In the genomic region with DNA sequence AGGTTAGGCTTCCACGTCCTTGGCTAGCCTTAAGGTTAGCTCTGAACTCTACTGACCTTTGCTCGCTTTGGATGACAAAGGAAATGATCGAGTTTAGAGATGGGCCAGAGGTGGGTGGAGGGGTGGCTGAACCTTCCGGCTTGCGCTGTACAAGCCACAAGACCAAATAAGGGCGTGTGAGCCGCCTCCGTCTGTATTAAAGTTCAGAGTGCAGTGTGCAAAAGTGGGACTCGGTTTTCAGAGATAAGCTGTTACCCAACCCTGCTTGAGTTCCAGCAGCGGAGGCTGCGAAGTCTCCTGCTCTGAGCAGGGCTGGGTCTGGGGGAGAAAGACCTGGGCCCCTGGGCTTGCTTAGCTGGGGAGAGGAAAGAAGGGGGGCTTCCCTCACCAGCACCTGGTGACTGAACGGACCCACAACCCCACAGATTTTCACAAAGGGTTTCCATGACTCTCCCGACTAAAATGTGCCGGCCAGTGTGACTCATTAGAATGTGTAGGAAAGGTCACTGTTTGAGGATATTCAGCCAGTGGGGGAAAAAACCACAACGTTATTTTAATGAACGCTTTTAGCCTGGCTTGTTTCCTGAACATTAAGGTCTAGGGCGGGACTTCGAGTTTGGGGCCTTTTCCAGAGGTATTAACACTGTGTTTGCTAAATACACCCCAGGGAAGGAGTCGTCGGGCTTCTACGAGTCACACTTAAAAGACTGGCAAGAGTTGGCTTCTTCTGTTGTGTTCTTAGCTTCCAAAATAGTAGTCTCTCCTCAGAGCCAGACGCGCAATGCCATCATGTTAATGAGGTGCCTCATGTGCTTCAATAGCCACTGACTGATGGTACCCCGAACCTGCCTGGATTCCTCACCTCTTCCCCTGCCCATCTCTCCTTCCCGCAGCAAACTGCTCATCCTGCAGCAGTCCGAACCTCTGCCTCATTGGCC, we compare ENCODE assay signal across 1 cellular context.
TF ChIP-seq lines count a peak whose summit lies in the region.

No MANE protein-coding gene starts in this region.

TF ChIP-seq in HepG2, 621 proteins besides CTCF, POLR2A, EP300 and RAD21 (continued from another document and continues in another):
- peak; percentile 52; the same call in 1 of the 2 replicates for TF ChIP-seq ZBTB39 (CRISPR knock-in tag; IDR thresholded peaks at IDR 0.05)
- TF ChIP-seq ZNF670 (CRISPR knock-in tag; IDR thresholded peaks at IDR 0.05; ENCODE audit: borderline replicate concordance), result peak; percentile 77; the same call in 1 of the 2 replicates
- TF ChIP-seq MEIS2 (CRISPR knock-in tag; IDR thresholded peaks at IDR 0.05), result peak; percentile 70
- TF ChIP-seq MYPOP (CRISPR knock-in tag; IDR thresholded peaks at IDR 0.05), result peak; percentile 87
- TF ChIP-seq ZEB1 (IDR thresholded peaks at IDR 0.05; ENCODE audit: insufficient replicate concordance, low read depth), result peak; percentile 7
- peak; percentile 65 for TF ChIP-seq TAF1 (CRISPR knock-in tag; IDR thresholded peaks at IDR 0.05)
- peak; percentile 97 for TF ChIP-seq PPARG (CRISPR knock-in tag; conservative IDR thresholded peaks at IDR 0.05)
- TF ChIP-seq, protein P1, sequence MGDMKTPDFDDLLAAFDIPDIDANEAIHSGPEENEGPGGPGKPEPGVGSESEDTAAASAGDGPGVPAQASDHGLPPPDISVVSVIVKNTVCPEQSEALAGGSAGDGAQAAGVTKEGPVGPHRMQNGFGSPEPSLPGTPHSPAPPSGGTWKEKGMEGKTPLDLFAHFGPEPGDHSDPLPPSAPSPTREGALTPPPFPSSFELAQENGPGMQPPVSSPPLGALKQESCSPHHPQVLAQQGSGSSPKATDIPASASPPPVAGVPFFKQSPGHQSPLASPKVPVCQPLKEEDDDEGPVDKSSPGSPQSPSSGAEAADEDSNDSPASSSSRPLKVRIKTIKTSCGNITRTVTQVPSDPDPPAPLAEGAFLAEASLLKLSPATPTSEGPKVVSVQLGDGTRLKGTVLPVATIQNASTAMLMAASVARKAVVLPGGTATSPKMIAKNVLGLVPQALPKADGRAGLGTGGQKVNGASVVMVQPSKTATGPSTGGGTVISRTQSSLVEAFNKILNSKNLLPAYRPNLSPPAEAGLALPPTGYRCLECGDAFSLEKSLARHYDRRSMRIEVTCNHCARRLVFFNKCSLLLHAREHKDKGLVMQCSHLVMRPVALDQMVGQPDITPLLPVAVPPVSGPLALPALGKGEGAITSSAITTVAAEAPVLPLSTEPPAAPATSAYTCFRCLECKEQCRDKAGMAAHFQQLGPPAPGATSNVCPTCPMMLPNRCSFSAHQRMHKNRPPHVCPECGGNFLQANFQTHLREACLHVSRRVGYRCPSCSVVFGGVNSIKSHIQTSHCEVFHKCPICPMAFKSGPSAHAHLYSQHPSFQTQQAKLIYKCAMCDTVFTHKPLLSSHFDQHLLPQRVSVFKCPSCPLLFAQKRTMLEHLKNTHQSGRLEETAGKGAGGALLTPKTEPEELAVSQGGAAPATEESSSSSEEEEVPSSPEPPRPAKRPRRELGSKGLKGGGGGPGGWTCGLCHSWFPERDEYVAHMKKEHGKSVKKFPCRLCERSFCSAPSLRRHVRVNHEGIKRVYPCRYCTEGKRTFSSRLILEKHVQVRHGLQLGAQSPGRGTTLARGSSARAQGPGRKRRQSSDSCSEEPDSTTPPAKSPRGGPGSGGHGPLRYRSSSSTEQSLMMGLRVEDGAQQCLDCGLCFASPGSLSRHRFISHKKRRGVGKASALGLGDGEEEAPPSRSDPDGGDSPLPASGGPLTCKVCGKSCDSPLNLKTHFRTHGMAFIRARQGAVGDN (CRISPR knock-in tag; IDR thresholded peaks at IDR 0.05), result peak; percentile 92
- TF ChIP-seq DMAP1 (CRISPR knock-in tag; IDR thresholded peaks at IDR 0.05), result peak; percentile 94
- peak; percentile 80; the same call in 1 of the 2 replicates for TF ChIP-seq ZMAT3 (CRISPR knock-in tag; conservative IDR thresholded peaks at IDR 0.05)
- TF ChIP-seq ZNF30 (CRISPR knock-in tag; IDR thresholded peaks at IDR 0.05), result no peak
- 0 out of 2 replicates have a peak, but pooled peaks have one; percentile 76 for TF ChIP-seq GTF3A (CRISPR knock-in tag; conservative IDR thresholded peaks at IDR 0.05)
- peak; percentile 55; the same call in 1 of the 2 replicates for TF ChIP-seq THAP7 (CRISPR knock-in tag; IDR thresholded peaks at IDR 0.05)
- TF ChIP-seq, protein P2, sequence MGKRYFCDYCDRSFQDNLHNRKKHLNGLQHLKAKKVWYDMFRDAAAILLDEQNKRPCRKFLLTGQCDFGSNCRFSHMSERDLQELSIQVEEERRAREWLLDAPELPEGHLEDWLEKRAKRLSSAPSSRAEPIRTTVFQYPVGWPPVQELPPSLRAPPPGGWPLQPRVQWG (CRISPR knock-in tag; IDR thresholded peaks at IDR 0.05; ENCODE audit: borderline replicate concordance, low read depth), result no peak
- 0 out of 2 replicates have a peak, but pooled peaks have one; percentile 72 for TF ChIP-seq MAF1 (CRISPR knock-in tag; IDR thresholded peaks at IDR 0.05; ENCODE audit: borderline replicate concordance)
- TF ChIP-seq BRCA1 (CRISPR knock-in tag; IDR thresholded peaks at IDR 0.05), result 0 out of 2 replicates have a peak, but pooled peaks have one; percentile 65
- TF ChIP-seq, protein P3, sequence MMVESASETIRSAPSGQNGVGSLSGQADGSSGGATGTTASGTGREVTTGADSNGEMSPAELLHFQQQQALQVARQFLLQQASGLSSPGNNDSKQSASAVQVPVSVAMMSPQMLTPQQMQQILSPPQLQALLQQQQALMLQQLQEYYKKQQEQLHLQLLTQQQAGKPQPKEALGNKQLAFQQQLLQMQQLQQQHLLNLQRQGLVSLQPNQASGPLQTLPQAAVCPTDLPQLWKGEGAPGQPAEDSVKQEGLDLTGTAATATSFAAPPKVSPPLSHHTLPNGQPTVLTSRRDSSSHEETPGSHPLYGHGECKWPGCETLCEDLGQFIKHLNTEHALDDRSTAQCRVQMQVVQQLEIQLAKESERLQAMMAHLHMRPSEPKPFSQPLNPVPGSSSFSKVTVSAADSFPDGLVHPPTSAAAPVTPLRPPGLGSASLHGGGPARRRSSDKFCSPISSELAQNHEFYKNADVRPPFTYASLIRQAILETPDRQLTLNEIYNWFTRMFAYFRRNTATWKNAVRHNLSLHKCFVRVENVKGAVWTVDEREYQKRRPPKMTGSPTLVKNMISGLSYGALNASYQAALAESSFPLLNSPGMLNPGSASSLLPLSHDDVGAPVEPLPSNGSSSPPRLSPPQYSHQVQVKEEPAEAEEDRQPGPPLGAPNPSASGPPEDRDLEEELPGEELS (CRISPR knock-in tag; IDR thresholded peaks at IDR 0.05), result peak; percentile 87
- TF ChIP-seq NR2F1 (CRISPR knock-in tag; IDR thresholded peaks at IDR 0.05), result peak; percentile 85 to 90
- TF ChIP-seq MED1 (CRISPR knock-in tag; IDR thresholded peaks at IDR 0.05), result peak; percentile 98
- peak; percentile 48; the same call in 1 of the 2 replicates for TF ChIP-seq ZC3H13 (CRISPR knock-in tag; IDR thresholded peaks at IDR 0.05)
- TF ChIP-seq, protein P4, sequence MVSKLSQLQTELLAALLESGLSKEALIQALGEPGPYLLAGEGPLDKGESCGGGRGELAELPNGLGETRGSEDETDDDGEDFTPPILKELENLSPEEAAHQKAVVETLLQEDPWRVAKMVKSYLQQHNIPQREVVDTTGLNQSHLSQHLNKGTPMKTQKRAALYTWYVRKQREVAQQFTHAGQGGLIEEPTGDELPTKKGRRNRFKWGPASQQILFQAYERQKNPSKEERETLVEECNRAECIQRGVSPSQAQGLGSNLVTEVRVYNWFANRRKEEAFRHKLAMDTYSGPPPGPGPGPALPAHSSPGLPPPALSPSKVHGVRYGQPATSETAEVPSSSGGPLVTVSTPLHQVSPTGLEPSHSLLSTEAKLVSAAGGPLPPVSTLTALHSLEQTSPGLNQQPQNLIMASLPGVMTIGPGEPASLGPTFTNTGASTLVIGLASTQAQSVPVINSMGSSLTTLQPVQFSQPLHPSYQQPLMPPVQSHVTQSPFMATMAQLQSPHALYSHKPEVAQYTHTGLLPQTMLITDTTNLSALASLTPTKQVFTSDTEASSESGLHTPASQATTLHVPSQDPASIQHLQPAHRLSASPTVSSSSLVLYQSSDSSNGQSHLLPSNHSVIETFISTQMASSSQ (IDR thresholded peaks at IDR 0.05; ENCODE audit: low read depth), result peak; percentile 65
- TF ChIP-seq, protein P4 (CRISPR knock-in tag; IDR thresholded peaks at IDR 0.05; ENCODE audit: borderline replicate concordance), result peak; percentile 88
- no peak for TF ChIP-seq MYNN (CRISPR knock-in tag; IDR thresholded peaks at IDR 0.05; ENCODE audit: low read depth)
- no peak; the same call in 1 of the 2 replicates for TF ChIP-seq ZNF709 (CRISPR knock-in tag; IDR thresholded peaks at IDR 0.05)
- peak; percentile 86 for TF ChIP-seq ISL2 (CRISPR knock-in tag; IDR thresholded peaks at IDR 0.05)
- TF ChIP-seq SP140L (CRISPR knock-in tag; IDR thresholded peaks at IDR 0.05; ENCODE audit: borderline replicate concordance), result peak; percentile 43; the same call in 1 of the 2 replicates
- peak; percentile 77; the same call in 1 of the 2 replicates for TF ChIP-seq JUND (CRISPR knock-in tag; IDR thresholded peaks at IDR 0.05)
- TF ChIP-seq, protein P5, sequence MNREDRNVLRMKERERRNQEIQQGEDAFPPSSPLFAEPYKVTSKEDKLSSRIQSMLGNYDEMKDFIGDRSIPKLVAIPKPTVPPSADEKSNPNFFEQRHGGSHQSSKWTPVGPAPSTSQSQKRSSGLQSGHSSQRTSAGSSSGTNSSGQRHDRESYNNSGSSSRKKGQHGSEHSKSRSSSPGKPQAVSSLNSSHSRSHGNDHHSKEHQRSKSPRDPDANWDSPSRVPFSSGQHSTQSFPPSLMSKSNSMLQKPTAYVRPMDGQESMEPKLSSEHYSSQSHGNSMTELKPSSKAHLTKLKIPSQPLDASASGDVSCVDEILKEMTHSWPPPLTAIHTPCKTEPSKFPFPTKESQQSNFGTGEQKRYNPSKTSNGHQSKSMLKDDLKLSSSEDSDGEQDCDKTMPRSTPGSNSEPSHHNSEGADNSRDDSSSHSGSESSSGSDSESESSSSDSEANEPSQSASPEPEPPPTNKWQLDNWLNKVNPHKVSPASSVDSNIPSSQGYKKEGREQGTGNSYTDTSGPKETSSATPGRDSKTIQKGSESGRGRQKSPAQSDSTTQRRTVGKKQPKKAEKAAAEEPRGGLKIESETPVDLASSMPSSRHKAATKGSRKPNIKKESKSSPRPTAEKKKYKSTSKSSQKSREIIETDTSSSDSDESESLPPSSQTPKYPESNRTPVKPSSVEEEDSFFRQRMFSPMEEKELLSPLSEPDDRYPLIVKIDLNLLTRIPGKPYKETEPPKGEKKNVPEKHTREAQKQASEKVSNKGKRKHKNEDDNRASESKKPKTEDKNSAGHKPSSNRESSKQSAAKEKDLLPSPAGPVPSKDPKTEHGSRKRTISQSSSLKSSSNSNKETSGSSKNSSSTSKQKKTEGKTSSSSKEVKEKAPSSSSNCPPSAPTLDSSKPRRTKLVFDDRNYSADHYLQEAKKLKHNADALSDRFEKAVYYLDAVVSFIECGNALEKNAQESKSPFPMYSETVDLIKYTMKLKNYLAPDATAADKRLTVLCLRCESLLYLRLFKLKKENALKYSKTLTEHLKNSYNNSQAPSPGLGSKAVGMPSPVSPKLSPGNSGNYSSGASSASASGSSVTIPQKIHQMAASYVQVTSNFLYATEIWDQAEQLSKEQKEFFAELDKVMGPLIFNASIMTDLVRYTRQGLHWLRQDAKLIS (CRISPR knock-in tag; IDR thresholded peaks at IDR 0.05), result no peak; the same call in 1 of the 2 replicates
- TF ChIP-seq, protein P6, sequence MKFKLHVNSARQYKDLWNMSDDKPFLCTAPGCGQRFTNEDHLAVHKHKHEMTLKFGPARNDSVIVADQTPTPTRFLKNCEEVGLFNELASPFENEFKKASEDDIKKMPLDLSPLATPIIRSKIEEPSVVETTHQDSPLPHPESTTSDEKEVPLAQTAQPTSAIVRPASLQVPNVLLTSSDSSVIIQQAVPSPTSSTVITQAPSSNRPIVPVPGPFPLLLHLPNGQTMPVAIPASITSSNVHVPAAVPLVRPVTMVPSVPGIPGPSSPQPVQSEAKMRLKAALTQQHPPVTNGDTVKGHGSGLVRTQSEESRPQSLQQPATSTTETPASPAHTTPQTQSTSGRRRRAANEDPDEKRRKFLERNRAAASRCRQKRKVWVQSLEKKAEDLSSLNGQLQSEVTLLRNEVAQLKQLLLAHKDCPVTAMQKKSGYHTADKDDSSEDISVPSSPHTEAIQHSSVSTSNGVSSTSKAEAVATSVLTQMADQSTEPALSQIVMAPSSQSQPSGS (CRISPR knock-in tag; IDR thresholded peaks at IDR 0.05), result peak; percentile 88
